Comparison of ENCODE assay signal across 1 cellular context in the genomic region with DNA sequence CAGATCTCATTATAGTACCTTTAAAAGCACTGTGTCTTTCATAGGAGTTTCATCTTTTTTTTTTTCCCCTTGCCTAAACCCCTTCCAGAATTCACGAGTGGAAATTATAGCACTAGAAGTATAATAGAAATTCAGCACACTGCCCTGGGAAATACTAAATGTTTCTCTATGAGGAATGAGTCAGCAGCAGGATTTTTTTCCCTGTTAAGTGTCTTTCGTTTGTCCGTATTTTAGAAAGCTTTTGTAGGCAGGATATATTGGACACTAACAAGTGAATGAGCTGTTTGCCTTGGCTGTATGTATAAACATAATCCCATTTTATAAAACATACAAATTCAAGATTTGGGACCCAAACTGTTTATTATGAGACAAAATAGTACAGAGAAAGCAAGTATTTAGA.
TF ChIP-seq lines count a peak whose summit lies in the region.

No MANE protein-coding gene starts in this region.

TF ChIP-seq in GM12878, 131 proteins besides CTCF, POLR2A, EP300 and RAD21:
- TF ChIP-seq SRF (IDR thresholded peaks at IDR 0.05; ENCODE audit: low read depth in 2 of 2, low read length in 2 of 2), result no peak
- no peak for TF ChIP-seq WRNIP1 (IDR thresholded peaks at IDR 0.05; ENCODE audit: borderline replicate concordance, low read depth, low read length)
- no peak for TF ChIP-seq MTA2 (IDR thresholded peaks at IDR 0.05; ENCODE audit: low read depth)
- TF ChIP-seq SUPT20H (IDR thresholded peaks at IDR 0.05; ENCODE audit: borderline replicate concordance, control insufficient read depth, low read depth, low read length), result no peak
- no peak for TF ChIP-seq EED (IDR thresholded peaks at IDR 0.05; ENCODE audit: low read depth)
- no peak for TF ChIP-seq HCFC1 (IDR thresholded peaks at IDR 0.05; ENCODE audit: low read length)
- no peak for TF ChIP-seq BHLHE40 (IDR thresholded peaks at IDR 0.05; ENCODE audit: borderline replicate concordance in 1 of 2, low read depth in 2 of 2, low read length in 1 of 2)
- TF ChIP-seq IRF5 (IDR thresholded peaks at IDR 0.05; ENCODE audit: borderline replicate concordance), result no peak
- TF ChIP-seq E2F4 (IDR thresholded peaks at IDR 0.05; ENCODE audit: low read depth, low read length), result no peak
- no peak for TF ChIP-seq IRF3 (IDR thresholded peaks at IDR 0.05)
- TF ChIP-seq ETV6 (conservative IDR thresholded peaks at IDR 0.05 in 1 of 2, IDR thresholded peaks at IDR 0.05 in 1 of 2; ENCODE audit: borderline replicate concordance in 1 of 2, low read depth in 1 of 2), result no peak
- TF ChIP-seq TCF3 (IDR thresholded peaks at IDR 0.05; ENCODE audit: borderline replicate concordance, insufficient read depth, low read depth, low read length), result no peak
- no peak for TF ChIP-seq STAT3 (IDR thresholded peaks at IDR 0.05; ENCODE audit: low read depth, low read length)
- no peak for TF ChIP-seq ZNF207 (IDR thresholded peaks at IDR 0.05; ENCODE audit: borderline replicate concordance)
- TF ChIP-seq, protein P1, sequence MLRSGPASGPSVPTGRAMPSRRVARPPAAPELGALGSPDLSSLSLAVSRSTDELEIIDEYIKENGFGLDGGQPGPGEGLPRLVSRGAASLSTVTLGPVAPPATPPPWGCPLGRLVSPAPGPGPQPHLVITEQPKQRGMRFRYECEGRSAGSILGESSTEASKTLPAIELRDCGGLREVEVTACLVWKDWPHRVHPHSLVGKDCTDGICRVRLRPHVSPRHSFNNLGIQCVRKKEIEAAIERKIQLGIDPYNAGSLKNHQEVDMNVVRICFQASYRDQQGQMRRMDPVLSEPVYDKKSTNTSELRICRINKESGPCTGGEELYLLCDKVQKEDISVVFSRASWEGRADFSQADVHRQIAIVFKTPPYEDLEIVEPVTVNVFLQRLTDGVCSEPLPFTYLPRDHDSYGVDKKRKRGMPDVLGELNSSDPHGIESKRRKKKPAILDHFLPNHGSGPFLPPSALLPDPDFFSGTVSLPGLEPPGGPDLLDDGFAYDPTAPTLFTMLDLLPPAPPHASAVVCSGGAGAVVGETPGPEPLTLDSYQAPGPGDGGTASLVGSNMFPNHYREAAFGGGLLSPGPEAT (IDR thresholded peaks at IDR 0.05; ENCODE audit: low read depth), result no peak
- no peak for TF ChIP-seq ZNF217 (IDR thresholded peaks at IDR 0.05)
- no peak for TF ChIP-seq MEF2A (IDR thresholded peaks at IDR 0.05; ENCODE audit: insufficient read depth, low read depth, low read length)
- no peak for TF ChIP-seq SMARCA5 (IDR thresholded peaks at IDR 0.05)
